25 cellular contexts compared by ENCODE assay signal in genomic region chr13:58239774-58240268, GRCh38.
"Had no signal": no experiment of that assay in that cellular context is flagged by ENCODE, and none has a peak within 500 bp of the region (broad histone marks: within the 10 kb centered on the region; RNA-seq: fewer than 3 reads in every experiment).

No MANE protein-coding gene starts in this region.

- H3K27ac ChIP-seq: SJCRH30 had no signal

- ATAC-seq: activated T-cell treated with anti-CD3 and anti-CD28 coated beads, Interleukin-2, amount 50 U/mL, for 4 hours; SK-N-SH treated with all-trans-retinoic acid at 6 μM for 48 hours had no signal

- H3K27me3 Mint-ChIP-seq: activated B cell treated with CpG ODN at 0.5 μM for 24 hours; activated CD4-positive, alpha-beta memory T cell treated with anti-CD3 and anti-CD28 coated beads for 36 hours; activated CD4-positive, alpha-beta T cell treated with anti-CD3 and anti-CD28 coated beads, Interleukin-2, amount 10 ng/mL, durations not matched to agents 7 days and 5 days; activated naive CD8-positive, alpha-beta T cell had no signal

- H3K4me1 Mint-ChIP-seq: activated B cell treated with CpG ODN at 0.5 μM for 24 hours; activated CD4-positive, alpha-beta T cell treated with anti-CD3 and anti-CD28 coated beads, Interleukin-2, amount 10 ng/mL, durations not matched to agents 7 days and 5 days had no signal

- H3K27ac Mint-ChIP-seq: activated B cell treated with CpG ODN at 0.5 μM for 24 hours; activated CD4-positive, alpha-beta memory T cell treated with anti-CD3 and anti-CD28 coated beads for 36 hours; activated CD4-positive, alpha-beta T cell treated with anti-CD3 and anti-CD28 coated beads, Interleukin-2, amount 10 ng/mL, durations not matched to agents 7 days and 5 days; activated naive CD8-positive, alpha-beta T cell; brain had no signal

- H3K4me3 Mint-ChIP-seq: activated B cell treated with CpG ODN at 0.5 μM for 24 hours; activated CD4-positive, alpha-beta memory T cell treated with anti-CD3 and anti-CD28 coated beads for 36 hours; activated CD4-positive, alpha-beta T cell treated with anti-CD3 and anti-CD28 coated beads, Interleukin-2, amount 10 ng/mL, durations not matched to agents 7 days and 5 days; activated naive CD8-positive, alpha-beta T cell; activated T-cell treated with anti-CD3 and anti-CD28 coated beads, Interleukin-2, amount 50 U/mL, for 4 hours; brain had no signal

- H3K9me3 ChIP-seq: SJCRH30 had no signal

- H3K36me3 ChIP-seq: SJCRH30 had no signal

- H3K4me1 ChIP-seq: SJCRH30 had no signal

- DNase-seq: activated B cell treated with CpG ODN at 0.5 μM for 24 hours; activated CD4-positive, alpha-beta memory T cell treated with anti-CD3 and anti-CD28 coated beads for 36 hours; activated CD4-positive, alpha-beta T cell treated with anti-CD3 and anti-CD28 coated beads for 1 hour; activated CD4-positive, alpha-beta T cell treated with anti-CD3 and anti-CD28 coated beads, Interleukin-2, amount 10 ng/mL, durations not matched to agents 7 days and 5 days; activated CD8-positive, alpha-beta memory T cell treated with anti-CD3 and anti-CD28 coated beads for 24 hours; activated effector memory CD4-positive, alpha-beta T cell treated with anti-CD3 and anti-CD28 coated beads, Interleukin-2, amount 50 U/mL, for 16 hours; activated naive CD4-positive, alpha-beta T cell treated with Interleukin-2 at 50 U/mL for 16 hours; activated T-cell treated with anti-CD3 and anti-CD28 coated beads, Interleukin-2, amount 50 U/mL, for 4 hours; amygdala; cerebellar nuclear complex; Karpas-422; MM.1S; NCI-H1105; NCI-H1436; NCI-H1694 treated with DMSO at 0.1 percent for 48 hours; NCI-H2029 treated with DMSO at 0.1 percent for 48 hours; NCI-H345; NCI-H510A; NCI-H526 treated with DMSO at 0.1 percent for 48 hours; NCI-H82; SJCRH30; SW 1271 had no signal

- H3K4me3 ChIP-seq: SJCRH30 had no signal

- H3K36me3 Mint-ChIP-seq: activated CD4-positive, alpha-beta memory T cell treated with anti-CD3 and anti-CD28 coated beads for 36 hours; activated naive CD8-positive, alpha-beta T cell; brain had no signal

- H3K27me3 ChIP-seq: SJCRH30 had no signal
